9 cellular contexts compared by ENCODE assay signal in the genomic region with DNA sequence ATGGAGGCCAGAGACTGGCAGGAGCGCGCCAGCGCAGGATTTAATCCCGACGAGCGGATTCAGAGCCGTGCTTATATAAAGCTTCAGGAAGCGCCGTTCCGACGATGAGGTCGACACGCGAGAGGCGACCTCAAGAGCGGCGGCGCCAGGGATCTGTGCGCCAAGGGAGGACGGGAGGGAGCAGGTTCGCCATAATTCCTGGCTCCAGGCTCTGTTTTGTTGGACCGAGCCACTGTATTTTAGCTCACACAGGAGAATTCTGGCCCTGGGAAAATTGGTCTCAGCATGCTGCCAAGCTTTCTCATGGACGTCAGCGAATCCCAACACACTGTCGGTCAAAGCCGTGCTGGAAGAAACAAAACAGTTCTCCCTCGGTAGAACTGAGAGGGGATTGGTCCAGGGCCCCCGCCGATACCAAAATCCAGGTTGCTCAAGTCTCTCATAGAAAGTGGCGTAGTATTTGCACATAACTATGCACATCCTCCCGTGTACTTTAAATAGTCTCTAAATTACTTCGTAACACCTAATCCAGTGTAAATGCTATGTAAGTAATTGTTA. TPM values are rescaled to one million over a fixed set of nuclear protein-coding genes. Genes with fewer than 3 reads are reported as not detected.
A peak's percentile ranks its signal among the peaks of the same experiment; 100 is the strongest.
DNase-seq lines count a peak whose midpoint lies in the region; ATAC-seq and TF ChIP-seq lines count a peak whose summit lies in the region.
"Not testable (repeated sequence)": the region's sequence is repeated elsewhere in the genome, so short reads cannot be mapped to it uniquely, and the experiment has no call there.
"Had no signal": no experiment of that assay in that cellular context is flagged by ENCODE, and none has a peak within 500 bp of the region (broad histone marks: within the 10 kb centered on the region; RNA-seq: fewer than 3 reads in every experiment).

No MANE protein-coding gene starts in this region.

- not testable (repeated sequence) for H3K4me3 ChIP-seq in heart right ventricle; aorta (ENCODE audit: low read length in 2 of 2)

- H3K27ac ChIP-seq in heart right ventricle; aorta (ENCODE audit: low read depth in 1 of 2, low read length in 2 of 2): not testable (repeated sequence)

- not testable (repeated sequence) for H3K27me3 ChIP-seq in heart right ventricle; aorta (ENCODE audit: control insufficient read depth in 1 of 2, insufficient read depth in 2 of 2, low read length in 1 of 2)

- H3K4me1 ChIP-seq in heart right ventricle; aorta (ENCODE audit: control insufficient read depth in 1 of 2, insufficient read depth in 2 of 2, low read length in 2 of 2): not testable (repeated sequence)

- not testable (repeated sequence) for H3K36me3 Mint-ChIP-seq in activated CD8-positive, alpha-beta T cell treated with anti-CD3 and anti-CD28 coated beads, Interleukin-2, amount 10 ng/mL, durations not matched to agents 7 days and 5 days (ENCODE audit: low read depth); naive thymus-derived CD8-positive, alpha-beta T cell

- not testable (repeated sequence) for H3K27ac Mint-ChIP-seq in activated CD8-positive, alpha-beta T cell treated with anti-CD3 and anti-CD28 coated beads, Interleukin-2, amount 10 ng/mL, durations not matched to agents 7 days and 5 days; naive thymus-derived CD8-positive, alpha-beta T cell

- POLR2A ChIA-PET in activated CD8-positive, alpha-beta T cell treated with anti-CD3 and anti-CD28 coated beads, Interleukin-2, amount 10 ng/mL, durations not matched to agents 7 days and 5 days (lab: Charles Lee); naive thymus-derived CD8-positive, alpha-beta T cell (lab: Charles Lee): not testable (repeated sequence)

- intact Hi-C loops in heart right ventricle (cut with DNase I); aorta (cut with DNase I): not testable (repeated sequence)

- no CpG with 5 or more reads among the region's 32 CpGs for WGBS in heart right ventricle, 2 donors
- no CpG with 5 or more reads among the region's 32 CpGs for WGBS in aorta, 2 donors

- H3K4me3 Mint-ChIP-seq in activated CD8-positive, alpha-beta T cell treated with anti-CD3 and anti-CD28 coated beads, Interleukin-2, amount 10 ng/mL, durations not matched to agents 7 days and 5 days; naive thymus-derived CD8-positive, alpha-beta T cell: not testable (repeated sequence)

- TF ChIP-seq CTCF in heart right ventricle (IDR thresholded peaks at IDR 0.05) = not testable (repeated sequence)

- not testable (repeated sequence) for H3K4me1 Mint-ChIP-seq in activated CD8-positive, alpha-beta T cell treated with anti-CD3 and anti-CD28 coated beads, Interleukin-2, amount 10 ng/mL, durations not matched to agents 7 days and 5 days (ENCODE audit: low read depth); naive thymus-derived CD8-positive, alpha-beta T cell

- H3K36me3 ChIP-seq in heart right ventricle; aorta (ENCODE audit: control insufficient read depth in 1 of 2, insufficient read depth in 2 of 2, low read length in 1 of 2): not testable (repeated sequence)

- not testable (repeated sequence) for H3K27me3 Mint-ChIP-seq in activated CD8-positive, alpha-beta T cell treated with anti-CD3 and anti-CD28 coated beads, Interleukin-2, amount 10 ng/mL, durations not matched to agents 7 days and 5 days (ENCODE audit: low read depth); naive thymus-derived CD8-positive, alpha-beta T cell

- not testable (repeated sequence) for H3K9me3 ChIP-seq in heart right ventricle; aorta (ENCODE audit: control insufficient read depth, low read length)

- ATAC-seq in GM18520 (IDR thresholded peaks at IDR 0.05; ENCODE audit: unreplicated experiment) = peak; percentile 0
- peak; percentile 21 for ATAC-seq in GM21515 (IDR thresholded peaks at IDR 0.05; ENCODE audit: unreplicated experiment)
- peak; percentile 8 for ATAC-seq in HG02840 (IDR thresholded peaks at IDR 0.05; ENCODE audit: low FRiP score, unreplicated experiment)
- ATAC-seq in HG03432 (IDR thresholded peaks at IDR 0.05; ENCODE audit: unreplicated experiment) = peak; percentile 19
- peak; percentile 8 for ATAC-seq in activated CD8-positive, alpha-beta T cell treated with anti-CD3 and anti-CD28 coated beads, Interleukin-2, amount 10 ng/mL, durations not matched to agents 7 days and 5 days
- ATAC-seq in heart right ventricle = peak in 7 of 8 donors; percentile 47 to 63 (median 57)
- ATAC-seq in naive thymus-derived CD8-positive, alpha-beta T cell = peak; percentile 17
- ATAC-seq in aorta (ENCODE audit: low FRiP score) = peak; percentile 73

- CTCF ChIA-PET in activated CD8-positive, alpha-beta T cell treated with anti-CD3 and anti-CD28 coated beads, Interleukin-2, amount 10 ng/mL, durations not matched to agents 7 days and 5 days (lab: Charles Lee) = not testable (repeated sequence)

- DNase-seq in activated CD8-positive, alpha-beta T cell treated with anti-CD3 and anti-CD28 coated beads, Interleukin-2, amount 10 ng/mL, durations not matched to agents 7 days and 5 days; heart right ventricle; naive thymus-derived CD8-positive, alpha-beta T cell; aorta: not testable (repeated sequence)

- not testable (repeated sequence) for H3K9me3 Mint-ChIP-seq in activated CD8-positive, alpha-beta T cell treated with anti-CD3 and anti-CD28 coated beads, Interleukin-2, amount 10 ng/mL, durations not matched to agents 7 days and 5 days (ENCODE audit: insufficient read depth); naive thymus-derived CD8-positive, alpha-beta T cell

RNA-seq across cellular contexts. Expression of a gene that starts 37.8 kb away (rescaled TPM):
- total RNA-seq in activated CD8-positive, alpha-beta T cell treated with anti-CD3 and anti-CD28 coated beads, Interleukin-2, amount 10 ng/mL, durations not matched to agents 7 days and 5 days = 10 to 100 TPM; 20.8 to 24.5 TPM
- 10 to 100 TPM; 12.9 to 20.0 (median 15.8) TPM for total RNA-seq in heart right ventricle
- polyA plus RNA-seq in heart right ventricle = 10 to 100 TPM; 22.7 to 33.6 TPM
- total RNA-seq in naive thymus-derived CD8-positive, alpha-beta T cell = 10 to 100 TPM; 21.1 to 21.6 TPM
- polyA plus RNA-seq in naive thymus-derived CD8-positive, alpha-beta T cell = 10 to 100 TPM; 19.7 to 34.1 (median 24.3) TPM
- 10 to 100 TPM in 1 of 2 donors, 1 to 10 TPM in 1; 8.7 to 14.0 TPM for total RNA-seq in aorta
- 10 to 100 TPM; 22.3 to 26.6 TPM for polyA plus RNA-seq in aorta

RNA-seq across cellular contexts. Expression of a gene that starts 56.1 kb away (rescaled TPM):
- 10 to 100 TPM; 25.4 TPM for total RNA-seq in activated CD8-positive, alpha-beta T cell treated with anti-CD3 and anti-CD28 coated beads, Interleukin-2, amount 10 ng/mL, durations not matched to agents 7 days and 5 days
- total RNA-seq in heart right ventricle (under 1 TPM; 0.14 to 0.68 (median 0.31) TPM), aorta (10 to 100 TPM; 16.9 to 20.5 TPM)
- polyA plus RNA-seq in heart right ventricle (under 1 TPM; 0.44 to 0.48 TPM), aorta (10 to 100 TPM in 1 of 2 donors, 1 to 10 TPM in 1; 4.3 to 13.0 TPM)
- total RNA-seq in naive thymus-derived CD8-positive, alpha-beta T cell = 1 to 10 TPM; 3.0 TPM
- 1 to 10 TPM; 1.6 to 2.6 (median 2.3) TPM for polyA plus RNA-seq in naive thymus-derived CD8-positive, alpha-beta T cell
- total RNA-seq: HT-29 had no signal

Comparison
In these comparisons a context has a peak if more than half of its experiments do, and no peak if none do; other contexts are left out.
1. ATAC-seq: peak in every context shown above with its lines; median percentile 73 in aorta; 57 in heart right ventricle; 21 in GM21515; 19 in HG03432; 17 in naive thymus-derived CD8-positive, alpha-beta T cell; 8 in HG02840; 8 in activated CD8-positive, alpha-beta T cell treated with anti-CD3 and anti-CD28 coated beads, Interleukin-2, amount 10 ng/mL, durations not matched to agents 7 days and 5 days; 0 in GM18520.
2. RNA of a gene that starts 56.1 kb away (total RNA-seq): 25.4 TPM in activated CD8-positive, alpha-beta T cell treated with anti-CD3 and anti-CD28 coated beads, Interleukin-2, amount 10 ng/mL, durations not matched to agents 7 days and 5 days and 16.9 to 20.5 TPM in aorta; 3.0 TPM in naive thymus-derived CD8-positive, alpha-beta T cell and 0.14 to 0.68 TPM in heart right ventricle; every median in the first group is over 4 times any median in the second.